In genomic region chr11:28819741-28820140, GRCh38 we compare ENCODE assay signal across 23 cellular contexts.
"Had no signal": no experiment of that assay in that cellular context is flagged by ENCODE, and none has a peak within 500 bp of the region (broad histone marks: within the 10 kb centered on the region; RNA-seq: fewer than 3 reads in every experiment).

No MANE protein-coding gene starts in this region.

- H3K27me3 Mint-ChIP-seq: activated naive CD4-positive, alpha-beta T cell treated with anti-CD3 and anti-CD28 coated beads, Interleukin-2, amount 50 U/mL, for 24 hours; naive thymus-derived CD8-positive, alpha-beta T cell; stimulated activated memory B cell treated with anti-CD40 and anti-IgM and Interleukin-4, amounts not matched to agents 10 μg/mL and 1 μg/mL and 100 μg/mL, for 72 hours had no signal

- H3K4me3 Mint-ChIP-seq: activated naive CD4-positive, alpha-beta T cell treated with anti-CD3 and anti-CD28 coated beads, Interleukin-2, amount 50 U/mL, for 24 hours; endodermal cell; immature natural killer cell; mesothelial cell of epicardium; naive thymus-derived CD8-positive, alpha-beta T cell; neural progenitor cell; stimulated activated memory B cell treated with anti-CD40 and anti-IgM and Interleukin-4, amounts not matched to agents 10 μg/mL and 1 μg/mL and 100 μg/mL, for 72 hours; WTC11 had no signal

- H3K9ac ChIP-seq: neural progenitor cell had no signal

- ATAC-seq: left lung; naive thymus-derived CD8-positive, alpha-beta T cell; sciatic nerve; stimulated activated memory B cell treated with anti-CD40 and anti-IgM and Interleukin-4, amounts not matched to agents 10 μg/mL and 1 μg/mL and 100 μg/mL, for 72 hours; WTC11 had no signal

- H3K4me1 ChIP-seq: colonic mucosa, left lung, neural progenitor cell, stomach, suprapubic skin, tibial nerve had no signal

- H3K36me3 ChIP-seq: colonic mucosa, left lung, neural progenitor cell, stomach, suprapubic skin, tibial nerve had no signal

- DNase-seq: activated gamma-delta T cell treated with Interleukin-2 at 50 U/mL for 16 hours; activated T-cell treated with anti-CD3 and anti-CD28 coated beads, Interleukin-2, amount 50 U/mL, for 1 hour; colonic mucosa; endodermal cell; foreskin melanocyte; immature natural killer cell; kidney glomerular epithelial cell; left lung; naive thymus-derived CD8-positive, alpha-beta T cell; posterior cingulate gyrus; small intestine; stimulated activated CD4-positive, alpha-beta T cell treated with anti-CD3 and anti-CD28 coated beads, Interleukin-15, amount 100 ng/mL, for 24 hours; stomach; T1000 had no signal

- H3K4me3 ChIP-seq: colonic mucosa, left lung, lung, neural progenitor cell, stomach, suprapubic skin, tibial nerve had no signal

- H3K9me3 Mint-ChIP-seq: activated naive CD4-positive, alpha-beta T cell treated with anti-CD3 and anti-CD28 coated beads, Interleukin-2, amount 50 U/mL, for 24 hours; endodermal cell; neural progenitor cell had no signal

- H3K4me1 Mint-ChIP-seq: activated naive CD4-positive, alpha-beta T cell treated with anti-CD3 and anti-CD28 coated beads, Interleukin-2, amount 50 U/mL, for 24 hours; endodermal cell; immature natural killer cell; mesothelial cell of epicardium; naive thymus-derived CD8-positive, alpha-beta T cell; neural progenitor cell; stimulated activated memory B cell treated with anti-CD40 and anti-IgM and Interleukin-4, amounts not matched to agents 10 μg/mL and 1 μg/mL and 100 μg/mL, for 72 hours had no signal

- H3K27me3 ChIP-seq: colonic mucosa, left lung, neural progenitor cell, stomach, suprapubic skin, tibial nerve had no signal

- H3K9me3 ChIP-seq: colonic mucosa, left lung, stomach, suprapubic skin, tibial nerve had no signal

- H3K27ac ChIP-seq: colonic mucosa, left lung, neural progenitor cell, stomach, suprapubic skin, tibial nerve had no signal

- H2AFZ ChIP-seq: neural progenitor cell had no signal

- H3K36me3 Mint-ChIP-seq: activated naive CD4-positive, alpha-beta T cell treated with anti-CD3 and anti-CD28 coated beads, Interleukin-2, amount 50 U/mL, for 24 hours; mesothelial cell of epicardium; naive thymus-derived CD8-positive, alpha-beta T cell; neural progenitor cell; stimulated activated memory B cell treated with anti-CD40 and anti-IgM and Interleukin-4, amounts not matched to agents 10 μg/mL and 1 μg/mL and 100 μg/mL, for 72 hours; WTC11 had no signal

- H3K4me2 ChIP-seq: neural progenitor cell had no signal

- H3K27ac Mint-ChIP-seq: activated naive CD4-positive, alpha-beta T cell treated with anti-CD3 and anti-CD28 coated beads, Interleukin-2, amount 50 U/mL, for 24 hours; endodermal cell; immature natural killer cell; mesothelial cell of epicardium; naive thymus-derived CD8-positive, alpha-beta T cell; neural progenitor cell; stimulated activated memory B cell treated with anti-CD40 and anti-IgM and Interleukin-4, amounts not matched to agents 10 μg/mL and 1 μg/mL and 100 μg/mL, for 72 hours; WTC11 had no signal
